Comparison of ENCODE assay signal across 10 cellular contexts in genomic region chr6:112626468-112627082, GRCh38.
DNase-seq lines count a peak whose midpoint lies in the region; ATAC-seq, FAIRE-seq and TF ChIP-seq lines count a peak whose summit lies in the region.
"Had no signal": no experiment of that assay in that cellular context is flagged by ENCODE, and none has a peak within 500 bp of the region (broad histone marks: within the 10 kb centered on the region; RNA-seq: fewer than 3 reads in every experiment).

No MANE protein-coding gene starts in this region.

- peak; percentile 6 for DNase-seq in GM06990 (ENCODE audit: extremely low read depth, insufficient read length)
- DNase-seq in H54 (ENCODE audit: insufficient read length, low spot score), result peak; percentile 3
- DNase-seq in RKO (ENCODE audit: low spot score), result peak; percentile 29
- DNase-seq in iris pigment epithelial cell (ENCODE audit: low read depth), result peak; percentile 82
- no peak for DNase-seq in NCI-H1436 treated with DMSO at 0.1 percent for 48 hours (lab: John Stamatoyannopoulos, UW)
- no peak for DNase-seq in activated CD8-positive, alpha-beta memory T cell treated with anti-CD3 and anti-CD28 coated beads, Interleukin-2, amount 50 U/mL, for 4 hours
- no peak for DNase-seq in MV-4-11 (lab: John Stamatoyannopoulos, UW)
- DNase-seq in T-helper 17 cell, result no peak
- DNase-seq: effector memory CD4-positive, alpha-beta T cell; NCI-H1694 had no signal

- no peaks in the 10 kb centered on the region for H3K27me3 Mint-ChIP-seq in T-helper 17 cell

- ATAC-seq in T-helper 17 cell, result no peak

- H3K4me1 Mint-ChIP-seq in T-helper 17 cell, result no peaks in the 10 kb centered on the region

- no peak overlapping the region for H3K4me3 ChIP-seq in GM06990 (replicated peaks; ENCODE audit: low read depth, low read length)

- H3K27ac Mint-ChIP-seq in T-helper 17 cell, result no peak overlapping the region

- TF ChIP-seq CTCF in GM06990 (IDR thresholded peaks at IDR 0.05; ENCODE audit: insufficient read depth, low read length, poor library complexity, severe bottlenecking), result no peak

- FAIRE-seq in H54 (lab: Jason Lieb, UNC), result peak; percentile 80

- no peaks in the 10 kb centered on the region for H3K36me3 Mint-ChIP-seq in T-helper 17 cell (ENCODE audit: low read depth)

- H3K4me3 Mint-ChIP-seq in T-helper 17 cell, result no peak overlapping the region

- H3K27me3 ChIP-seq in GM06990 (replicated peaks; ENCODE audit: control insufficient read depth, insufficient read depth, low read length), result no peaks in the 10 kb centered on the region

- no peaks in the 10 kb centered on the region for H3K36me3 ChIP-seq in GM06990 (ENCODE audit: control insufficient read depth, insufficient read depth, low read length)

- no peak for TF ChIP-seq POLR2A in H54 (IDR thresholded peaks at IDR 0.05; ENCODE audit: low read depth, low read length)

- H3K9me3 ChIP-seq in T-helper 17 cell (ENCODE audit: control insufficient read depth, low read length, poor library complexity, severe bottlenecking), result no peaks in the 10 kb centered on the region

Comparison
In these comparisons a context has a peak if more than half of its experiments do, and no peak if none do; other contexts are left out.
1. DNase-seq: peak in GM06990 (single experiment), H54 (single experiment), RKO (single experiment) and iris pigment epithelial cell (single experiment); none in NCI-H1436 treated with DMSO at 0.1 percent for 48 hours (single experiment), activated CD8-positive, alpha-beta memory T cell treated with anti-CD3 and anti-CD28 coated beads, Interleukin-2, amount 50 U/mL, for 4 hours (single experiment), MV-4-11 (single experiment) and T-helper 17 cell (0 of 3).